19 cellular contexts compared by ENCODE assay signal in genomic region chr21:37749132-37749531, GRCh38.
"Had no signal": no experiment of that assay in that cellular context is flagged by ENCODE, and none has a peak within 500 bp of the region (broad histone marks: within the 10 kb centered on the region; RNA-seq: fewer than 3 reads in every experiment).

No MANE protein-coding gene starts in this region.

- ATAC-seq: naive thymus-derived CD4-positive, alpha-beta T cell; psoas muscle; right lobe of liver; stimulated activated effector memory CD8-positive, alpha-beta T cell treated with anti-CD3 and anti-CD28 coated beads, Interleukin-12 subunit alpha, Interleukin-12 subunit beta, amount 100 ng/mL, for 72 hours; stimulated activated naive CD8-positive, alpha-beta T cell treated with anti-CD3 and anti-CD28 coated beads, Interleukin-15, Interleukin-2, amounts not matched to agents 100 U/mL and 50 U/mL, for 24 hours had no signal

- H3K27me3 ChIP-seq: hepatocyte, right lobe of liver, thyroid gland, upper lobe of left lung, vagina had no signal

- H3K9me3 ChIP-seq: psoas muscle, right lobe of liver, suprapubic skin, thyroid gland, upper lobe of left lung, vagina had no signal

- H3K9ac ChIP-seq: parathyroid adenoma had no signal

- H3K4me2 ChIP-seq: hepatocyte had no signal

- H3K4me1 ChIP-seq: psoas muscle, right lobe of liver, suprapubic skin, thyroid gland, upper lobe of left lung, vagina had no signal

- H3K4me3 ChIP-seq: coronary artery, hepatocyte, psoas muscle, right lobe of liver, suprapubic skin, thyroid gland, upper lobe of left lung, vagina had no signal

- DNase-seq: effector CD4-positive, alpha-beta T cell; foreskin melanocyte; head of caudate nucleus; naive thymus-derived CD4-positive, alpha-beta T cell; nephron progenitor cell; psoas muscle; retina; right lobe of liver; stimulated activated CD4-positive, alpha-beta T cell treated with anti-CD3 and anti-CD28 coated beads, Interleukin-4, amount 100 ng/mL, for 1 hour; stimulated activated CD8-positive, alpha-beta memory T cell treated with anti-CD3 and anti-CD28 coated beads, Interleukin-4, amount 100 ng/mL, for 48 hours; stimulated activated naive CD8-positive, alpha-beta T cell treated with anti-CD3 and anti-CD28 coated beads, Interleukin-15, Interleukin-2, amounts not matched to agents 100 U/mL and 50 U/mL, for 24 hours; thyroid gland; upper lobe of left lung had no signal

- H3K27ac ChIP-seq: coronary artery, hepatocyte, parathyroid adenoma, psoas muscle, right lobe of liver, suprapubic skin, thyroid gland, upper lobe of left lung, vagina had no signal

- H3K36me3 ChIP-seq: right lobe of liver, suprapubic skin, thyroid gland, upper lobe of left lung, vagina had no signal
